Comparison of ENCODE assay signal across 11 cellular contexts in genomic region chr3:134326760-134327593, GRCh38. TPM values are rescaled to one million over a fixed set of nuclear protein-coding genes. Genes with fewer than 3 reads are reported as not detected.
A peak's percentile ranks its signal among the peaks of the same experiment; 100 is the strongest.
DNase-seq lines count a peak whose midpoint lies in the region; ATAC-seq and TF ChIP-seq lines count a peak whose summit lies in the region.
"Had no signal": no experiment of that assay in that cellular context is flagged by ENCODE, and none has a peak within 500 bp of the region (broad histone marks: within the 10 kb centered on the region; RNA-seq: fewer than 3 reads in every experiment).

No MANE protein-coding gene starts in this region.

- H3K4me1 ChIP-seq in ACC112 (ENCODE audit: control insufficient read depth, insufficient read depth, low read length, unreplicated experiment) (peaks cover 76% of the 10 kb centered on the region), mesodermal cell (ENCODE audit: control insufficient read depth, insufficient read depth, low read length, poor library complexity, severe bottlenecking) (peaks cover 61% of the 10 kb centered on the region)

- TF ChIP-seq POLR2A in GM18505 (IDR thresholded peaks at IDR 0.05; ENCODE audit: borderline replicate concordance, extremely low read depth, insufficient read depth, insufficient read length) = no peak

- no peak overlapping the region for H2AFZ ChIP-seq in ACC112 (ENCODE audit: low read length, unreplicated experiment)

- no peaks in the 10 kb centered on the region for H3K79me2 ChIP-seq in ACC112 (ENCODE audit: control insufficient read depth, insufficient read depth, low read length, unreplicated experiment)

- H3K4me3 ChIP-seq in ACC112 (ENCODE audit: low read depth, low read length) (peak overlapping the region; percentile 31; the same call in 1 of the 2 replicates), epithelial cell of esophagus (ENCODE audit: low read length) (no peak overlapping the region), mesodermal cell (ENCODE audit: extremely low read depth, insufficient read depth, low read length, poor library complexity, severe bottlenecking) (no peak overlapping the region)

- peak; percentile 96 for DNase-seq in NCI-H226
- peak; percentile 94 for DNase-seq in epithelial cell of esophagus (ENCODE audit: low read depth)
- DNase-seq: activated CD4-positive, alpha-beta T cell treated with anti-CD3 and anti-CD28 coated beads, Interleukin-2, amount 10 ng/mL, durations not matched to agents 7 days and 5 days; CD8-positive, alpha-beta memory T cell had no signal

- ATAC-seq in GM21717 (IDR thresholded peaks at IDR 0.05; ENCODE audit: unreplicated experiment) (no peak), HG03520 (IDR thresholded peaks at IDR 0.05; ENCODE audit: unreplicated experiment) (no peak), GM18505 (IDR thresholded peaks at IDR 0.05; ENCODE audit: unreplicated experiment) (no peak), GM21528 (IDR thresholded peaks at IDR 0.05; ENCODE audit: low FRiP score, unreplicated experiment) (no peak)

- no peaks in the 10 kb centered on the region for H3K36me3 ChIP-seq in ACC112 (ENCODE audit: insufficient read depth, low read length)
- no peaks in the 10 kb centered on the region for H3K36me3 ChIP-seq in mesodermal cell (ENCODE audit: control insufficient read depth, insufficient read depth, low read length)
- H3K36me3 ChIP-seq: neutrophil had no signal

- H3K27me3 ChIP-seq in ACC112 (ENCODE audit: insufficient read depth, low read length) = no peaks in the 10 kb centered on the region

- H3K27ac ChIP-seq in ACC112 (ENCODE audit: low read depth, low read length) (peak overlapping the region; percentile 93), mesodermal cell (ENCODE audit: low read depth, low read length, severe bottlenecking) (peak overlapping the region; percentile 99)
- H3K27ac ChIP-seq: neutrophil had no signal

- no peaks in the 10 kb centered on the region for H3K9me3 ChIP-seq in mesodermal cell (ENCODE audit: control insufficient read depth, low read length)
- H3K9me3 ChIP-seq: neutrophil had no signal

- WGBS in mesodermal cell (ENCODE audit: insufficient coverage in 2 of 2), 2 experiments = 35 to 58% methylated on average over 4 to 8 of the region's 10 CpGs

- TF ChIP-seq CTCF in epithelial cell of esophagus (IDR thresholded peaks at IDR 0.05; ENCODE audit: insufficient read depth, low read depth, low read length, missing control alignments) = no peak

RNA-seq across cellular contexts. Expression of gene AMOTL2, which starts 47.3 kb away (rescaled TPM):
- 59.7 TPM for polyA plus RNA-seq in mesodermal cell (2013, experiment 1 of 2)
- polyA plus RNA-seq in mesodermal cell (2013, experiment 2 of 2) = 50.8 TPM
